10 cellular contexts compared by ENCODE assay signal in the genomic region with DNA sequence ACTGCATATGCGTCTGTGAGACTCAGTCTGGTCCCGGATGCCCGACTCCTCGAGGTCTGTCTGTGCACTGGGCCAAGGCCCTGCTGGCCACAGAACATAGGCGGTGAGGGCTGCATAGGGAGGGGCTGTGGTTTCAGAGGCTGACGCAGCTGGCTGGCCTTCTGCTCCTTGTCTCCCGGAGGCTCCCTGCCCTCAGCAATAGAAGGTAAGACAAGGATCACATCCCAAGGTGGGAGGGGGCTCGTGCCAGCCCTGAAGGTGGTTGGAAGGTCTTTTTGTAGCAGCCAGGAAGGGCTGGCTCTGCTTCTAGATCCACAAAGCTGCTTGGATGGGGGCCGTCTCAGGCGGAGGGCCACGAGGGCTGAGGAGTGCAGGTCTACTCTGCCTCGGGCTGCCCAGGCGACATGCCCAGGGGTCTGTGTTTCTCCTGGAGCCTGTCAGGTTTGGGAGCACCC.
DNase-seq lines count a peak whose midpoint lies in the region; ATAC-seq and TF ChIP-seq lines count a peak whose summit lies in the region.
"Had no signal": no experiment of that assay in that cellular context is flagged by ENCODE, and none has a peak within 500 bp of the region (broad histone marks: within the 10 kb centered on the region; RNA-seq: fewer than 3 reads in every experiment).

No MANE protein-coding gene starts in this region.

- H3K27ac ChIP-seq in CD8-positive, alpha-beta T cell (ENCODE audit: low read depth, low read length), result no peak overlapping the region

- no peaks in the 10 kb centered on the region for H3K36me3 Mint-ChIP-seq in CD8-positive, alpha-beta T cell
- H3K36me3 Mint-ChIP-seq in activated T-helper 1 cell treated with anti-CD3 and anti-CD28 coated beads, Interleukin-12 subunit alpha, Interleukin-12 subunit beta, Interleukin-2, Interleukin-4 antibody, amounts not matched to agents 30 ng/mL and 10 ng/mL and 1 ng/mL, durations not matched to agents 14 hours and 24 hours and 36 hours (ENCODE audit: low read depth), result no peaks in the 10 kb centered on the region
- H3K36me3 Mint-ChIP-seq: mesothelial cell of epicardium had no signal

- peak; percentile 84 for DNase-seq in EL
- DNase-seq in NT2/D1 (ENCODE audit: low read depth, low spot score), result no peak
- peak; percentile 73 for DNase-seq in fibroblast of gingiva (ENCODE audit: low read depth)
- peak; percentile 13 for DNase-seq in pons (ENCODE audit: low spot score)
- DNase-seq in HEK293T (ENCODE audit: extremely low spot score), result no peak
- no peak for DNase-seq in CD8-positive, alpha-beta T cell
- no peak for DNase-seq in activated T-helper 1 cell treated with anti-CD3 and anti-CD28 coated beads, Interleukin-12 subunit alpha, Interleukin-12 subunit beta, Interleukin-2, Interleukin-4 antibody, amounts not matched to agents 30 ng/mL and 10 ng/mL and 1 ng/mL, durations not matched to agents 14 hours and 24 hours and 36 hours (ENCODE audit: low spot score)
- DNase-seq: T-helper 1 cell had no signal

- POLR2A ChIA-PET in HEK293T (lab: Yijun Ruan, JAX), result no interaction called here
- POLR2A ChIA-PET in CD8-positive, alpha-beta T cell (lab: Charles Lee), result no interaction called here

- no peak for TF ChIP-seq CTCF in CD8-positive, alpha-beta T cell (IDR thresholded peaks at IDR 0.05)

- intact Hi-C loops in CD8-positive, alpha-beta T cell (cut with DNase I, micrococcal nuclease), result no loop called here
- intact Hi-C loops in activated T-helper 1 cell treated with anti-CD3 and anti-CD28 coated beads, Interleukin-12 subunit alpha, Interleukin-12 subunit beta, Interleukin-2, Interleukin-4 antibody, amounts not matched to agents 30 ng/mL and 10 ng/mL and 1 ng/mL, durations not matched to agents 14 hours and 24 hours and 36 hours (cut with micrococcal nuclease), result no loop called here

- no peaks in the 10 kb centered on the region for H3K36me3 ChIP-seq in NT2/D1 (ENCODE audit: insufficient read depth, insufficient read length, low read length)
- H3K36me3 ChIP-seq in CD8-positive, alpha-beta T cell (ENCODE audit: insufficient read depth, low read length), result no peaks in the 10 kb centered on the region

- H3K4me3 Mint-ChIP-seq in CD8-positive, alpha-beta T cell, result no peak overlapping the region
- H3K4me3 Mint-ChIP-seq in activated T-helper 1 cell treated with anti-CD3 and anti-CD28 coated beads, Interleukin-12 subunit alpha, Interleukin-12 subunit beta, Interleukin-2, Interleukin-4 antibody, amounts not matched to agents 30 ng/mL and 10 ng/mL and 1 ng/mL, durations not matched to agents 14 hours and 24 hours and 36 hours, result no peak overlapping the region
- H3K4me3 Mint-ChIP-seq: mesothelial cell of epicardium had no signal

- no peaks in the 10 kb centered on the region for H3K9me3 Mint-ChIP-seq in CD8-positive, alpha-beta T cell
- H3K9me3 Mint-ChIP-seq in activated T-helper 1 cell treated with anti-CD3 and anti-CD28 coated beads, Interleukin-12 subunit alpha, Interleukin-12 subunit beta, Interleukin-2, Interleukin-4 antibody, amounts not matched to agents 30 ng/mL and 10 ng/mL and 1 ng/mL, durations not matched to agents 14 hours and 24 hours and 36 hours, result no peaks in the 10 kb centered on the region

- H3K27ac Mint-ChIP-seq in CD8-positive, alpha-beta T cell, result no peak overlapping the region
- H3K27ac Mint-ChIP-seq in activated T-helper 1 cell treated with anti-CD3 and anti-CD28 coated beads, Interleukin-12 subunit alpha, Interleukin-12 subunit beta, Interleukin-2, Interleukin-4 antibody, amounts not matched to agents 30 ng/mL and 10 ng/mL and 1 ng/mL, durations not matched to agents 14 hours and 24 hours and 36 hours, result no peak overlapping the region
- H3K27ac Mint-ChIP-seq: mesothelial cell of epicardium had no signal

- peaks cover 6% of the 10 kb centered on the region for H3K4me1 ChIP-seq in NT2/D1 (ENCODE audit: insufficient read depth, insufficient read length)
- H3K4me1 ChIP-seq in CD8-positive, alpha-beta T cell (ENCODE audit: insufficient read depth, low read length), result no peaks in the 10 kb centered on the region

- H3K27me3 Mint-ChIP-seq in CD8-positive, alpha-beta T cell (ENCODE audit: low read depth), result peaks cover 13% of the 10 kb centered on the region
- no peaks in the 10 kb centered on the region for H3K27me3 Mint-ChIP-seq in activated T-helper 1 cell treated with anti-CD3 and anti-CD28 coated beads, Interleukin-12 subunit alpha, Interleukin-12 subunit beta, Interleukin-2, Interleukin-4 antibody, amounts not matched to agents 30 ng/mL and 10 ng/mL and 1 ng/mL, durations not matched to agents 14 hours and 24 hours and 36 hours (ENCODE audit: insufficient read depth)

- CTCF ChIA-PET in HEK293T (lab: Yijun Ruan, JAX), result no interaction called here
- CTCF ChIA-PET in CD8-positive, alpha-beta T cell (lab: Charles Lee), result no interaction called here

- no peaks in the 10 kb centered on the region for H3K27me3 ChIP-seq in NT2/D1 (ENCODE audit: insufficient read depth, insufficient read length)
- H3K27me3 ChIP-seq in CD8-positive, alpha-beta T cell (ENCODE audit: insufficient read depth, low read length), result no peaks in the 10 kb centered on the region

- no peak for ATAC-seq in CD8-positive, alpha-beta T cell
- no peak for ATAC-seq in GM21786 (IDR thresholded peaks at IDR 0.05; ENCODE audit: unreplicated experiment)

- H3K9ac ChIP-seq in NT2/D1 (ENCODE audit: insufficient read length, low read depth), result peak overlapping the region; percentile 53

- H3K4me1 Mint-ChIP-seq in CD8-positive, alpha-beta T cell (ENCODE audit: low read depth), result no peaks in the 10 kb centered on the region
- no peaks in the 10 kb centered on the region for H3K4me1 Mint-ChIP-seq in activated T-helper 1 cell treated with anti-CD3 and anti-CD28 coated beads, Interleukin-12 subunit alpha, Interleukin-12 subunit beta, Interleukin-2, Interleukin-4 antibody, amounts not matched to agents 30 ng/mL and 10 ng/mL and 1 ng/mL, durations not matched to agents 14 hours and 24 hours and 36 hours (ENCODE audit: low read depth)

- no peak overlapping the region for H3K4me3 ChIP-seq in NT2/D1 (ENCODE audit: insufficient read length, low read depth)
- no peak overlapping the region for H3K4me3 ChIP-seq in CD8-positive, alpha-beta T cell (ENCODE audit: low read depth, low read length)

- no peaks in the 10 kb centered on the region; the same call in 1 of the 2 replicates for H3K9me3 ChIP-seq in NT2/D1 (ENCODE audit: insufficient read depth, low read length)
- no peaks in the 10 kb centered on the region for H3K9me3 ChIP-seq in CD8-positive, alpha-beta T cell (ENCODE audit: low read length)

TF ChIP-seq in HEK293T, 16 proteins besides CTCF, POLR2A, EP300 and RAD21:
- TF ChIP-seq LEF1 (IDR thresholded peaks at IDR 0.05; ENCODE audit: borderline replicate concordance) (no peak), BHLHE40 (IDR thresholded peaks at IDR 0.05; ENCODE audit: borderline replicate concordance) (no peak), ARNT (IDR thresholded peaks at IDR 0.05) (no peak), SP1 (IDR thresholded peaks at IDR 0.05) (no peak), ELF4 (IDR thresholded peaks at IDR 0.05) (no peak), PKNOX1 (IDR thresholded peaks at IDR 0.05) (no peak), HDGF (IDR thresholded peaks at IDR 0.05; ENCODE audit: borderline replicate concordance) (no peak), CTBP1 (IDR thresholded peaks at IDR 0.05; ENCODE audit: borderline replicate concordance) (no peak), FOXK2 (IDR thresholded peaks at IDR 0.05) (no peak)

Comparison
In these comparisons a context has a peak if more than half of its experiments do, and no peak if none do; other contexts are left out.
1. DNase-seq: peak in EL (single experiment), fibroblast of gingiva (single experiment) and pons (single experiment); none in NT2/D1 (single experiment), HEK293T (single experiment), CD8-positive, alpha-beta T cell (0 of 7) and activated T-helper 1 cell treated with anti-CD3 and anti-CD28 coated beads, Interleukin-12 subunit alpha, Interleukin-12 subunit beta, Interleukin-2, Interleukin-4 antibody, amounts not matched to agents 30 ng/mL and 10 ng/mL and 1 ng/mL, durations not matched to agents 14 hours and 24 hours and 36 hours (single experiment).